In the genomic region with DNA sequence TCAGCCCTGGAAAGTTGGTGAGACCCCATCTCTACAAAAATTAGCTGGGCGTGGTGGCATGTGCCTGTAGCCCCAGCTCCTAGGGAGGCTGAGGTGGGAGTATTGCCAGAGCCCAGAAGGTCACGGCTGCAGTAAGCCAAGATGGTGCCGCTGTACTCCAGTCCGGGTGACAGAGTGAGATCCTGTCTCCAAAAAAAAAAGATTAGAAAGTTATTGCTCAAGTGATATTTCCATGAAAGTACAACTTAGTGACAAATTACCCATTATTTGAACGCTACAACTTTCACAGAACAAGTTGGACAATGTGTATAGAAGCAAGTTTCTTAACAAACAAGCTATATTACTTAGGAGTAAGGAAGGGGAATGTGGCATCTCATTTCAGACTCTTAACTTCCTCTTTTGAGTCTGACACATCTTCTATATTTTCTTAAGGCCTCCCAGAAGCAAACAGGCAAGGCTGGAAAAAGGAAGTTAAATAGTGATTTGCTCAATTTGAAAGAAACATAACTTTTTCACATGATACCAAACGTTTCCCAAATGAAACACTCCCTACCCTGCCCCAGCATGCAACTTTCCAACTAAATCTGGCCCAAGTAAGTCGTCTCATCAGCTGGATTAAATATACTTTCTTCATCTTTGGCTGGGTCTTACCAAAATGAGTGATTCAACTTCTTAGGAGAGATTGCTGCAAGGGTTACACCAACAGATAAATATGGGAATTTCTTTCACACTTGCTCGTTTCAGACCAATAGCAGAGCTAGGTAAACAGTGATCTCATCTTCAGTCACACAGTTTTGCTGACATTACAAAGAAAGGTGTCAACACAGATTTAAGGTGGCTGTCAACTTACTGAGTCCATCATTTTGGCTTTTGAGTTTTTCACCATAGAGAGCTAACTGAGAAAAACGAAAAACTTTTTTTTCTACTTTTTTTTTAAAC, we compare ENCODE assay signal across 8 cellular contexts.
A peak's percentile ranks its signal among the peaks of the same experiment; 100 is the strongest.
DNase-seq lines count a peak whose midpoint lies in the region; ATAC-seq and TF ChIP-seq lines count a peak whose summit lies in the region.

No MANE protein-coding gene starts in this region.

- H3K9ac ChIP-seq in muscle layer of colon (ENCODE audit: low read length): no peak overlapping the region

- H3K27ac ChIP-seq in OCI-LY7 (ENCODE audit: low read depth, low read length, poor library complexity, severe bottlenecking) (no peak overlapping the region), muscle layer of colon (ENCODE audit: low read depth, low read length) (peak overlapping the region; percentile 86)

- H3K9me3 ChIP-seq in OCI-LY7 (ENCODE audit: low read length) (no peaks in the 10 kb centered on the region), muscle layer of colon (ENCODE audit: low read length) (no peaks in the 10 kb centered on the region)

- no TSS peak for BruUV-seq in OCI-LY7 (replicated peaks; lab: Mats Ljungman, UMichigan)

- no peak for TF ChIP-seq CTCF in OCI-LY7 (conservative IDR thresholded peaks at IDR 0.05; ENCODE audit: low read length)

- H3K36me3 ChIP-seq in OCI-LY7 (ENCODE audit: insufficient read depth, low read length): no peaks in the 10 kb centered on the region
- no peaks in the 10 kb centered on the region for H3K36me3 ChIP-seq in muscle layer of colon (ENCODE audit: insufficient read depth, low read length)

- peak overlapping the region; percentile 90 for H2AFZ ChIP-seq in OCI-LY7 (ENCODE audit: low read length)

- no peaks in the 10 kb centered on the region for H4K20me1 ChIP-seq in OCI-LY7 (ENCODE audit: insufficient read depth, low read length)

- intact Hi-C loops in OCI-LY7 (cut with micrococcal nuclease; ENCODE audit: unreplicated experiment): no loop called here

- H3K4me3 ChIP-seq in OCI-LY7 (ENCODE audit: low read depth, low read length, poor library complexity, severe bottlenecking): no peak overlapping the region
- H3K4me3 ChIP-seq in muscle layer of colon (ENCODE audit: low read depth in 1 of 2, low read length in 2 of 2): no peak overlapping the region

- peak overlapping the region; percentile 40 for H3K4me2 ChIP-seq in OCI-LY7 (ENCODE audit: low read length)

- POLR2A ChIA-PET in OCI-LY7 (lab: Charles Lee): interaction anchor here (0.5 to 2.1 kb wide), 7 partner anchors 15 to 678 kb away, joined by 3 to 10 read pairs (median 4); a partner anchor contains a TSS

- DNase-seq in AG20443 (ENCODE audit: low spot score): peak; percentile 56
- DNase-seq in OCI-LY7 (ENCODE audit: low spot score): peak; percentile 54
- peak; percentile 30 for DNase-seq in dedifferentiated amniotic fluid mesenchymal stem cell (ENCODE audit: extremely low spot score)
- DNase-seq in NCI-H82 treated with DMSO at 0.1 percent for 48 hours (lab: John Stamatoyannopoulos, UW; ENCODE audit: unreplicated experiment): no peak
- no peak for DNase-seq in activated effector memory CD4-positive, alpha-beta T cell treated with Interleukin-2 at 50 U/mL for 16 hours

- ATAC-seq in GM21526 (IDR thresholded peaks at IDR 0.05; ENCODE audit: low FRiP score, unreplicated experiment) (peak; percentile 33), HG03354 (IDR thresholded peaks at IDR 0.05; ENCODE audit: poor library complexity, severe bottlenecking, unreplicated experiment) (no peak)

- no peaks in the 10 kb centered on the region for H3K79me2 ChIP-seq in OCI-LY7 (ENCODE audit: insufficient read depth, low read depth, low read length)

- H3K27me3 ChIP-seq in muscle layer of colon (ENCODE audit: control insufficient read depth in 1 of 2, insufficient read depth in 2 of 2, low read length in 2 of 2): no peaks in the 10 kb centered on the region

- CTCF ChIA-PET in OCI-LY7 (lab: Charles Lee; ENCODE audit: unreplicated experiment): no interaction called here

- H3K4me1 ChIP-seq in OCI-LY7 (ENCODE audit: insufficient read depth, low read length, poor library complexity, severe bottlenecking) (peaks cover 12% of the 10 kb centered on the region), muscle layer of colon (ENCODE audit: insufficient read depth, low read length) (peaks cover 27% of the 10 kb centered on the region)

- H3K9me2 ChIP-seq in OCI-LY7 (ENCODE audit: insufficient read depth, low read length): no peaks in the 10 kb centered on the region

Comparison
In these comparisons a context has a peak if more than half of its experiments do, and no peak if none do; other contexts are left out.
1. DNase-seq: peak in AG20443 (single experiment), OCI-LY7 (single experiment) and dedifferentiated amniotic fluid mesenchymal stem cell (single experiment); none in NCI-H82 treated with DMSO at 0.1 percent for 48 hours (single experiment) and activated effector memory CD4-positive, alpha-beta T cell treated with Interleukin-2 at 50 U/mL for 16 hours (single experiment).